Comparison of ENCODE assay signal across 9 cellular contexts in genomic region chr9:105341784-105342183, GRCh38.
A peak's percentile ranks its signal among the peaks of the same experiment; 100 is the strongest.
DNase-seq lines count a peak whose midpoint lies in the region; ATAC-seq and TF ChIP-seq lines count a peak whose summit lies in the region.
"Had no signal": no experiment of that assay in that cellular context is flagged by ENCODE, and none has a peak within 500 bp of the region (broad histone marks: within the 10 kb centered on the region; RNA-seq: fewer than 3 reads in every experiment).

No MANE protein-coding gene starts in this region.

- DNase-seq in A172 (ENCODE audit: low spot score) (peak; percentile 41), erythroblast (lab: John Stamatoyannopoulos, UW) (peak; percentile 36 to 57), SJCRH30 (no peak), SHP77 treated with DMSO at 0.1 percent for 48 hours (lab: John Stamatoyannopoulos, UW) (no peak), Peyer's patch (no peak)

- H3K27me3 ChIP-seq in SJCRH30 (no peaks in the 10 kb centered on the region), Peyer's patch (no peaks in the 10 kb centered on the region)

- H3K36me3 ChIP-seq in SJCRH30 (0 out of 2 replicates have a peak, but pooled peaks cover 5% of the 10 kb centered on the region), Peyer's patch (peaks cover 0 to 2% (median 0%) of the 10 kb centered on the region in 3 donors)

- no peak overlapping the region for H3K27ac ChIP-seq in SJCRH30
- H3K27ac ChIP-seq in Peyer's patch: peak overlapping the region in 1 of 4 donors; percentile 27
- H3K27ac ChIP-seq: epithelial cell of prostate had no signal

- ATAC-seq in GM18909 (IDR thresholded peaks at IDR 0.05; ENCODE audit: poor library complexity, unreplicated experiment): peak; percentile 71
- peak; percentile 59 for ATAC-seq in HG03521 (IDR thresholded peaks at IDR 0.05; ENCODE audit: unreplicated experiment)
- no peak for ATAC-seq in HG03025 (IDR thresholded peaks at IDR 0.05; ENCODE audit: low FRiP score, unreplicated experiment)

- no peak overlapping the region for H3K4me3 ChIP-seq in SJCRH30
- H3K4me3 ChIP-seq in Peyer's patch: peak overlapping the region in 1 of 4 donors; percentile 15

- H3K4me1 ChIP-seq in SJCRH30 (no peaks in the 10 kb centered on the region), Peyer's patch (peaks cover 0 to 17% (median 0%) of the 10 kb centered on the region in 4 donors)

- no peaks in the 10 kb centered on the region for H3K9me3 ChIP-seq in SJCRH30 (replicated peaks)
- H3K9me3 ChIP-seq in Peyer's patch: no peaks in the 10 kb centered on the region

- TF ChIP-seq CTCF in Peyer's patch (IDR thresholded peaks at IDR 0.05): no peak

- no peak for TF ChIP-seq POLR2A in erythroblast (IDR thresholded peaks at IDR 0.05; ENCODE audit: low read length)
- no peak for TF ChIP-seq POLR2A in Peyer's patch (IDR thresholded peaks at IDR 0.05)

Comparison
In these comparisons a context has a peak if more than half of its experiments do, and no peak if none do; other contexts are left out.
1. DNase-seq: peak in A172 (single experiment) and erythroblast (2 of 2); none in SJCRH30 (0 of 2), SHP77 treated with DMSO at 0.1 percent for 48 hours (single experiment) and Peyer's patch (0 of 3).